In the genomic region with DNA sequence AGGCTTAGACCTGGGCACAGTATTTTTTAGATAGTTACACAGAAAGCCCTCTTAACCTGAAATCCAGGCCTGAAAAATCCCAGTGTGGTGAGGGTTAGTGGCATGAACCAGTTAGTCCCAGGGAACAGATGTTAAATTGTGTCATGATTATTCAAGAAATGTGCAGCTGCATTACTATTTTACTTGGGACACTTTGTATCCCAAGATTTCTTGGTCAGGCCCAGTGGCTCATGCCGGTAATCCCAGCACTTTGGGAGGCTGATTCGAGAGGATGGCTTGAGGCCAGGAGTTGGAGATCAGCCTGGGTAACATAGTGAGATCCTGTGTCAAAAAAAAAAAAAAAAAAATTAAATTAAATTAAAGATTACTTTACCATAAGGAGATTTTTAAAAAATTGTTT, we compare ENCODE assay signal across 16 cellular contexts. TPM values are rescaled to one million over a fixed set of nuclear protein-coding genes. Genes with fewer than 3 reads are reported as not detected.
A peak's percentile ranks its signal among the peaks of the same experiment; 100 is the strongest.
DNase-seq lines count a peak whose midpoint lies in the region; ATAC-seq, FAIRE-seq and TF ChIP-seq lines count a peak whose summit lies in the region.
"Had no signal": no experiment of that assay in that cellular context is flagged by ENCODE, and none has a peak within 500 bp of the region (broad histone marks: within the 10 kb centered on the region; RNA-seq: fewer than 3 reads in every experiment).

No MANE protein-coding gene starts in this region.

- no peaks in the 10 kb centered on the region for H3K4me1 Mint-ChIP-seq in activated CD4-positive, alpha-beta T cell treated with anti-CD3 and anti-CD28 coated beads, Interleukin-2, amount 10 ng/mL, durations not matched to agents 7 days and 5 days
- H3K4me1 Mint-ChIP-seq: CD4-positive, alpha-beta memory T cell had no signal

- no peaks in the 10 kb centered on the region for H3K36me3 ChIP-seq in psoas muscle (ENCODE audit: insufficient read depth in 1 of 2, low read depth in 1 of 2)
- H3K36me3 ChIP-seq: BE2C had no signal

- FAIRE-seq in D721Med (lab: Jason Lieb, UNC) = no peak
- FAIRE-seq: A549, G401.6 had no signal

- no peak for TF ChIP-seq CTCF in psoas muscle (IDR thresholded peaks at IDR 0.05)
- TF ChIP-seq CTCF in D721Med (IDR thresholded peaks at IDR 0.05; ENCODE audit: insufficient read depth, missing control alignments) = no peak

- no peaks in the 10 kb centered on the region for H3K27me3 ChIP-seq in right cardiac atrium (ENCODE audit: control insufficient read depth, insufficient read depth)
- H3K27me3 ChIP-seq in psoas muscle (ENCODE audit: insufficient read depth in 3 of 3, low read length in 2 of 3) = no peaks in the 10 kb centered on the region
- H3K27me3 ChIP-seq: BE2C had no signal

- H3K36me3 Mint-ChIP-seq in activated CD4-positive, alpha-beta T cell treated with anti-CD3 and anti-CD28 coated beads, Interleukin-2, amount 10 ng/mL, durations not matched to agents 7 days and 5 days (ENCODE audit: low read depth) = no peaks in the 10 kb centered on the region
- H3K36me3 Mint-ChIP-seq: CD4-positive, alpha-beta memory T cell had no signal

- CTCF ChIA-PET in activated CD4-positive, alpha-beta T cell treated with anti-CD3 and anti-CD28 coated beads, Interleukin-2, amount 10 ng/mL, durations not matched to agents 7 days and 5 days (lab: Charles Lee) = interaction anchor here (0.7 to 1.2 kb wide), 2 partner anchors 17 to 48 kb away, joined by 3 to 4 read pairs; no protein-coding TSS in a partner anchor

- H3K27ac ChIP-seq in right cardiac atrium (ENCODE audit: low read length) (peak overlapping the region; percentile 37), psoas muscle (peak overlapping the region; percentile 95)
- H3K27ac ChIP-seq: A549, C4-2B had no signal

- H3K27ac Mint-ChIP-seq in activated CD4-positive, alpha-beta T cell treated with anti-CD3 and anti-CD28 coated beads, Interleukin-2, amount 10 ng/mL, durations not matched to agents 7 days and 5 days = no peak overlapping the region
- H3K27ac Mint-ChIP-seq: CD4-positive, alpha-beta memory T cell had no signal

- no peak for ATAC-seq in right cardiac atrium
- ATAC-seq in left ventricle myocardium superior = no peak
- ATAC-seq in psoas muscle = peak in 3 of 4 donors; percentile 10 to 25 (median 23)
- ATAC-seq: A549 had no signal

- H3K4me1 ChIP-seq in right cardiac atrium (ENCODE audit: control insufficient read depth, insufficient read depth, low read length) (no peaks in the 10 kb centered on the region), psoas muscle (peaks cover 42% of the 10 kb centered on the region)
- H3K4me1 ChIP-seq: A549, BE2C had no signal

- intact Hi-C loops in right cardiac atrium (cut with DNase I) = no loop called here
- intact Hi-C loops in left ventricle myocardium superior (cut with micrococcal nuclease) = no loop called here
- intact Hi-C loops in psoas muscle (cut with DNase I) = loop anchor here in 1 of 2 donors (5.0 kb wide), 1 partner anchor 34 kb away; the partner anchor contains the start of gene OTUD1

- no peak overlapping the region for H3K4me3 ChIP-seq in right cardiac atrium (ENCODE audit: low read length)
- no peak overlapping the region for H3K4me3 ChIP-seq in psoas muscle
- H3K4me3 ChIP-seq: A549 had no signal

- H3K9me3 ChIP-seq in right cardiac atrium (ENCODE audit: control insufficient read depth, low read length) (no peaks in the 10 kb centered on the region), psoas muscle (no peaks in the 10 kb centered on the region)
- H3K9me3 ChIP-seq: A549, BE2C had no signal

- 42% methylated on average over 2 of the region's 2 CpGs for WGBS in right cardiac atrium
- WGBS in psoas muscle, 3 donors = 10 to 30% (median 15%) methylated on average over 2 of the region's 2 CpGs

- DNase-seq in right cardiac atrium (peak in 1 of 3 donors; percentile 39), left ventricle myocardium superior (no peak), LHCN-M2 (ENCODE audit: low read depth) (peak; percentile 71), psoas muscle (no peak), D721Med (ENCODE audit: insufficient read length, low spot score) (no peak)
- DNase-seq in activated CD4-positive, alpha-beta T cell treated with anti-CD3 and anti-CD28 coated beads, Interleukin-2, amount 10 ng/mL, durations not matched to agents 7 days and 5 days = no peak
- DNase-seq in activated CD4-positive, alpha-beta T cell treated with anti-CD3 and anti-CD28 coated beads, Interleukin-2, amount 50 U/mL, for 4 hours = no peak
- DNase-seq: BE2C; CD4-positive, alpha-beta memory T cell; DMS153; DMS79 treated with DMSO at 0.1 percent for 48 hours; EL; H7 had no signal

- POLR2A ChIA-PET in activated CD4-positive, alpha-beta T cell treated with anti-CD3 and anti-CD28 coated beads, Interleukin-2, amount 10 ng/mL, durations not matched to agents 7 days and 5 days (lab: Charles Lee) = interaction anchor here (0.7 kb wide), 1 partner anchor 966 kb away, joined by 3 read pairs; no protein-coding TSS in a partner anchor

- H3K9me3 Mint-ChIP-seq in activated CD4-positive, alpha-beta T cell treated with anti-CD3 and anti-CD28 coated beads, Interleukin-2, amount 10 ng/mL, durations not matched to agents 7 days and 5 days = no peaks in the 10 kb centered on the region
- H3K9me3 Mint-ChIP-seq: CD4-positive, alpha-beta memory T cell had no signal

- no peaks in the 10 kb centered on the region for H3K27me3 Mint-ChIP-seq in activated CD4-positive, alpha-beta T cell treated with anti-CD3 and anti-CD28 coated beads, Interleukin-2, amount 10 ng/mL, durations not matched to agents 7 days and 5 days
- H3K27me3 Mint-ChIP-seq: CD4-positive, alpha-beta memory T cell had no signal

- no peak overlapping the region for H3K4me3 Mint-ChIP-seq in activated CD4-positive, alpha-beta T cell treated with anti-CD3 and anti-CD28 coated beads, Interleukin-2, amount 10 ng/mL, durations not matched to agents 7 days and 5 days
- H3K4me3 Mint-ChIP-seq: CD4-positive, alpha-beta memory T cell had no signal

RNA-seq across cellular contexts. Expression of gene OTUD1, which starts 36.0 kb away (rescaled TPM):
- total RNA-seq in right cardiac atrium (10 to 100 TPM; 13.5 to 17.8 (median 14.2) TPM), left ventricle myocardium superior (14.6 TPM), LHCN-M2 (2014; rRNA removed) (3.7 and 3.8 TPM in 2 replicates), psoas muscle (100 to 1,000 TPM in 2 of 4 donors, 10 to 100 TPM in 2; 19.7 to 165 (median 95.0) TPM)
- polyA plus RNA-seq in right cardiac atrium (27.3 TPM), psoas muscle (10 to 100 TPM in 1 of 3 donors, 1 to 10 TPM in 2; 1.9 to 73.1 (median 9.4) TPM)
- 1.7 TPM for polyA plus RNA-seq in LHCN-M2 (2012)
- total RNA-seq in activated CD4-positive, alpha-beta T cell treated with anti-CD3 and anti-CD28 coated beads, Interleukin-2, amount 10 ng/mL, durations not matched to agents 7 days and 5 days = 10 to 100 TPM; 16.4 to 16.8 TPM

RNA-seq across cellular contexts. Expression of gene C10orf67, which starts 58.3 kb away (rescaled TPM):
- total RNA-seq in right cardiac atrium (under 1 TPM; 0.18 to 0.66 (median 0.41) TPM), left ventricle myocardium superior (0.62 TPM), LHCN-M2 (2014; rRNA removed) (0.11 and 0.19 TPM in 2 replicates), psoas muscle (under 1 TPM in 2 of 4 donors, not detected in 2; 0.30 to 0.67 TPM)
- polyA plus RNA-seq in right cardiac atrium (0.27 TPM), psoas muscle (under 1 TPM; 0.01 to 0.06 (median 0.03) TPM)
- polyA plus RNA-seq in LHCN-M2 (2012) = not detected
- under 1 TPM in 1 of 2 experiments, not detected in 1; 0.15 TPM for total RNA-seq in activated CD4-positive, alpha-beta T cell treated with anti-CD3 and anti-CD28 coated beads, Interleukin-2, amount 10 ng/mL, durations not matched to agents 7 days and 5 days
- total RNA-seq: CD4-positive, alpha-beta memory T cell; H7 had no signal

Comparison
In these comparisons a context has a peak if more than half of its experiments do, and no peak if none do; other contexts are left out.
1. ATAC-seq: peak in psoas muscle (3 of 4); none in right cardiac atrium (0 of 2) and left ventricle myocardium superior (single experiment).